ENCODE assay signal across 8 cellular contexts in the genomic region with DNA sequence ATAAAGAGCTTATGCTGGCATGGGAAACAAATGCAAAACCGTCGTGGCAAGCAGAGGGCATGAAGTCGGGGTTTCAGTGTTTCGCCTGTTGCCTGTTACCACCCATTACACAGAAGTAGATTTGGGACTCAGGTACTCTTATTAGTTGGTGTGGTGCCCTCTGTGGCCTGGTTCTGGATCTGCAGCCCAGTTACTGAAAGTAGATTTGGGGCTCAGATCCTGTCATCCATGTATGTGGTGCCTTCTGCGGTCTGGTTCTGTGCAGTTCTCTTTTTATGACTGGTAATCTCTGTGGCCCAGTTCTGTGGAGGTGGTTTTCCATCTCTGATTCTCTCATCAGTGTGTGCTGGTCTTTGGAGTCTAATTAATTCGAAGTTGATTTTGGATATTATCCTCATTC. TPM values are rescaled to one million over a fixed set of nuclear protein-coding genes. Genes with fewer than 3 reads are reported as not detected.
DNase-seq lines count a peak whose midpoint lies in the region; ATAC-seq and TF ChIP-seq lines count a peak whose summit lies in the region.

No MANE protein-coding gene starts in this region.

- no peak for TF ChIP-seq POLR2A in erythroblast (IDR thresholded peaks at IDR 0.05; ENCODE audit: low read length)

- no peaks in the 10 kb centered on the region for H3K9me2 ChIP-seq in SK-N-SH

- peaks cover 8 to 14% of the 10 kb centered on the region in 2 experiments for H3K36me3 ChIP-seq in SK-N-SH (replicated peaks in 1 of 2; ENCODE audit: control insufficient read depth in 1 of 2, insufficient read depth in 2 of 2, low read length in 1 of 2)

- peak; percentile 19 for TF ChIP-seq CTCF in GM13976 (IDR thresholded peaks at IDR 0.05; ENCODE audit: borderline replicate concordance, control extremely low read depth, extremely low read depth, insufficient read depth, missing control alignments)
- TF ChIP-seq CTCF in SK-N-SH (IDR thresholded peaks at IDR 0.05), result peak; percentile 50

- no peaks in the 10 kb centered on the region for H3K79me2 ChIP-seq in SK-N-SH (ENCODE audit: insufficient read depth)

- no peak overlapping the region for H2AFZ ChIP-seq in SK-N-SH (ENCODE audit: low read depth)

- no peaks in the 10 kb centered on the region; a peak in 1 of 4 replicates for H3K4me1 ChIP-seq in SK-N-SH (ENCODE audit: control insufficient read depth in 1 of 2, insufficient read depth in 2 of 2, low read depth in 1 of 2, low read length in 1 of 2)

- H3K4me3 ChIP-seq in SK-N-SH (ENCODE audit: low read depth in 2 of 2, low read length in 1 of 2), result no peak overlapping the region

- no peak overlapping the region for H3K9ac ChIP-seq in SK-N-SH

- DNase-seq in AG20443 (ENCODE audit: low spot score) (peak; percentile 38), GM13976 (ENCODE audit: low spot score) (no peak), SK-N-SH (no peak), erythroblast (lab: John Stamatoyannopoulos, UW) (peak; percentile 56 to 66), NCI-H187 (lab: John Stamatoyannopoulos, UW) (no peak)
- DNase-seq in stimulated activated CD4-positive, alpha-beta T cell treated with anti-CD3 and anti-CD28 coated beads, TNF-alpha, amount 100 ng/mL, for 48 hours (ENCODE audit: low read depth in 3 of 3), result peak in 2 of 3 donors; percentile 33

- no peaks in the 10 kb centered on the region for H3K27me3 ChIP-seq in SK-N-SH (ENCODE audit: insufficient read depth)

- no peaks in the 10 kb centered on the region for H3K9me3 ChIP-seq in SK-N-SH

- H3F3A ChIP-seq in SK-N-SH (replicated peaks; ENCODE audit: insufficient read depth), result peaks cover 8% of the 10 kb centered on the region

- H3K4me2 ChIP-seq in SK-N-SH, result no peak overlapping the region

- POLR2A ChIA-PET in SK-N-SH (lab: Yijun Ruan, JAX), result no interaction called here

- TF ChIP-seq RAD21 in SK-N-SH (IDR thresholded peaks at IDR 0.05; ENCODE audit: low read length), result peak; percentile 31

- no peaks in the 10 kb centered on the region for H4K20me1 ChIP-seq in SK-N-SH (ENCODE audit: insufficient read depth)

- H3K27ac ChIP-seq in SK-N-SH (ENCODE audit: low read depth in 2 of 2, low read length in 1 of 2), result no peak overlapping the region

- CTCF ChIA-PET in SK-N-SH (lab: Yijun Ruan, JAX), result interaction anchor here (0.9 to 8.1 kb wide), 4 partner anchors 14 to 98 kb away, joined by 3 to 152 read pairs (median 4); a partner anchor contains a TSS

- 68% methylated on average over 5 of the region's 6 CpGs for WGBS in SK-N-SH (ENCODE audit: low lambda C conversion rate)

- in situ Hi-C loops in GM13976 (cut with MboI; ENCODE audit: low sequenced_read_pairs, unreplicated experiment), result no loop called here

- no peak for TF ChIP-seq EP300 in SK-N-SH (IDR thresholded peaks at IDR 0.05; ENCODE audit: borderline replicate concordance in 1 of 2, low read depth in 1 of 2, low read length in 1 of 2)

- ATAC-seq in HG02943 (IDR thresholded peaks at IDR 0.05; ENCODE audit: low read depth, unreplicated experiment) (peak; percentile 66), HG02840 (IDR thresholded peaks at IDR 0.05; ENCODE audit: low FRiP score, unreplicated experiment) (no peak)

TF ChIP-seq in SK-N-SH, 30 proteins besides CTCF, POLR2A, EP300 and RAD21:
- TF ChIP-seq RFX5 (IDR thresholded peaks at IDR 0.05; ENCODE audit: low read length) (no peak), YY1 (IDR thresholded peaks at IDR 0.05; ENCODE audit: low read depth) (no peak), MXI1 (IDR thresholded peaks at IDR 0.05; ENCODE audit: low read depth, low read length) (no peak), SIN3A (IDR thresholded peaks at IDR 0.05; ENCODE audit: borderline replicate concordance, low read depth, low read length) (no peak), RXRA (IDR thresholded peaks at IDR 0.05; ENCODE audit: borderline replicate concordance, low read depth) (no peak), RCOR1 (IDR thresholded peaks at IDR 0.05; ENCODE audit: low read length) (no peak), GABPA (IDR thresholded peaks at IDR 0.05; ENCODE audit: low read depth) (no peak), TCF12 (IDR thresholded peaks at IDR 0.05) (no peak), FOXJ3 (CRISPR knock-in tag; IDR thresholded peaks at IDR 0.05) (no peak), TAF1 (IDR thresholded peaks at IDR 0.05; ENCODE audit: borderline replicate concordance, low read depth, low read length) (no peak), JUND (IDR thresholded peaks at IDR 0.05) (no peak)
- TF ChIP-seq, protein P1, sequence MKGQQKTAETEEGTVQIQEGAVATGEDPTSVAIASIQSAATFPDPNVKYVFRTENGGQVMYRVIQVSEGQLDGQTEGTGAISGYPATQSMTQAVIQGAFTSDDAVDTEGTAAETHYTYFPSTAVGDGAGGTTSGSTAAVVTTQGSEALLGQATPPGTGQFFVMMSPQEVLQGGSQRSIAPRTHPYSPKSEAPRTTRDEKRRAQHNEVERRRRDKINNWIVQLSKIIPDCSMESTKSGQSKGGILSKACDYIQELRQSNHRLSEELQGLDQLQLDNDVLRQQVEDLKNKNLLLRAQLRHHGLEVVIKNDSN (IDR thresholded peaks at IDR 0.05; ENCODE audit: borderline replicate concordance, low read depth), result no peak
- TF ChIP-seq, protein P2, sequence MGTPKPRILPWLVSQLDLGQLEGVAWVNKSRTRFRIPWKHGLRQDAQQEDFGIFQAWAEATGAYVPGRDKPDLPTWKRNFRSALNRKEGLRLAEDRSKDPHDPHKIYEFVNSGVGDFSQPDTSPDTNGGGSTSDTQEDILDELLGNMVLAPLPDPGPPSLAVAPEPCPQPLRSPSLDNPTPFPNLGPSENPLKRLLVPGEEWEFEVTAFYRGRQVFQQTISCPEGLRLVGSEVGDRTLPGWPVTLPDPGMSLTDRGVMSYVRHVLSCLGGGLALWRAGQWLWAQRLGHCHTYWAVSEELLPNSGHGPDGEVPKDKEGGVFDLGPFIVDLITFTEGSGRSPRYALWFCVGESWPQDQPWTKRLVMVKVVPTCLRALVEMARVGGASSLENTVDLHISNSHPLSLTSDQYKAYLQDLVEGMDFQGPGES (IDR thresholded peaks at IDR 0.05; ENCODE audit: low read depth, low read length), result no peak
- TF ChIP-seq, protein P3, sequence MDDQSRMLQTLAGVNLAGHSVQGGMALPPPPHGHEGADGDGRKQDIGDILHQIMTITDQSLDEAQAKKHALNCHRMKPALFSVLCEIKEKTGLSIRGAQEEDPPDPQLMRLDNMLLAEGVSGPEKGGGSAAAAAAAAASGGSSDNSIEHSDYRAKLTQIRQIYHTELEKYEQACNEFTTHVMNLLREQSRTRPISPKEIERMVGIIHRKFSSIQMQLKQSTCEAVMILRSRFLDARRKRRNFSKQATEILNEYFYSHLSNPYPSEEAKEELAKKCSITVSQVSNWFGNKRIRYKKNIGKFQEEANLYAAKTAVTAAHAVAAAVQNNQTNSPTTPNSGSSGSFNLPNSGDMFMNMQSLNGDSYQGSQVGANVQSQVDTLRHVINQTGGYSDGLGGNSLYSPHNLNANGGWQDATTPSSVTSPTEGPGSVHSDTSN (IDR thresholded peaks at IDR 0.05), result no peak
- TF ChIP-seq, protein P4, sequence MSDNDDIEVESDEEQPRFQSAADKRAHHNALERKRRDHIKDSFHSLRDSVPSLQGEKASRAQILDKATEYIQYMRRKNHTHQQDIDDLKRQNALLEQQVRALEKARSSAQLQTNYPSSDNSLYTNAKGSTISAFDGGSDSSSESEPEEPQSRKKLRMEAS (IDR thresholded peaks at IDR 0.05; ENCODE audit: low read depth), result no peak
- TF ChIP-seq, protein P5, sequence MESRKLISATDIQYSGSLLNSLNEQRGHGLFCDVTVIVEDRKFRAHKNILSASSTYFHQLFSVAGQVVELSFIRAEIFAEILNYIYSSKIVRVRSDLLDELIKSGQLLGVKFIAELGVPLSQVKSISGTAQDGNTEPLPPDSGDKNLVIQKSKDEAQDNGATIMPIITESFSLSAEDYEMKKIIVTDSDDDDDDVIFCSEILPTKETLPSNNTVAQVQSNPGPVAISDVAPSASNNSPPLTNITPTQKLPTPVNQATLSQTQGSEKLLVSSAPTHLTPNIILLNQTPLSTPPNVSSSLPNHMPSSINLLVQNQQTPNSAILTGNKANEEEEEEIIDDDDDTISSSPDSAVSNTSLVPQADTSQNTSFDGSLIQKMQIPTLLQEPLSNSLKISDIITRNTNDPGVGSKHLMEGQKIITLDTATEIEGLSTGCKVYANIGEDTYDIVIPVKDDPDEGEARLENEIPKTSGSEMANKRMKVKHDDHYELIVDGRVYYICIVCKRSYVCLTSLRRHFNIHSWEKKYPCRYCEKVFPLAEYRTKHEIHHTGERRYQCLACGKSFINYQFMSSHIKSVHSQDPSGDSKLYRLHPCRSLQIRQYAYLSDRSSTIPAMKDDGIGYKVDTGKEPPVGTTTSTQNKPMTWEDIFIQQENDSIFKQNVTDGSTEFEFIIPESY (IDR thresholded peaks at IDR 0.05; ENCODE audit: borderline replicate concordance, low read depth), result no peak
- TF ChIP-seq, protein P6, sequence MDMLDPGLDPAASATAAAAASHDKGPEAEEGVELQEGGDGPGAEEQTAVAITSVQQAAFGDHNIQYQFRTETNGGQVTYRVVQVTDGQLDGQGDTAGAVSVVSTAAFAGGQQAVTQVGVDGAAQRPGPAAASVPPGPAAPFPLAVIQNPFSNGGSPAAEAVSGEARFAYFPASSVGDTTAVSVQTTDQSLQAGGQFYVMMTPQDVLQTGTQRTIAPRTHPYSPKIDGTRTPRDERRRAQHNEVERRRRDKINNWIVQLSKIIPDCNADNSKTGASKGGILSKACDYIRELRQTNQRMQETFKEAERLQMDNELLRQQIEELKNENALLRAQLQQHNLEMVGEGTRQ (IDR thresholded peaks at IDR 0.05; ENCODE audit: borderline replicate concordance, low read depth, low read length), result no peak

RNA-seq across cellular contexts. Expression of a gene that starts 45.2 kb away (rescaled TPM):
- 4.3 and 4.6 TPM in 2 replicates for polyA plus RNA-seq in SK-N-SH (2012; rRNA removed)
- 5.0 and 5.4 TPM in 2 replicates for polyA plus RNA-seq in SK-N-SH (2012; cell fraction: cytosol; rRNA removed)
- 10.7 and 12.3 TPM in 2 replicates for polyA plus RNA-seq in SK-N-SH (2012; cell fraction: nucleus; rRNA removed)

Comparison
In these comparisons a context has a peak if more than half of its experiments do, and no peak if none do; other contexts are left out.
1. DNase-seq: peak in AG20443 (single experiment), erythroblast (2 of 2) and stimulated activated CD4-positive, alpha-beta T cell treated with anti-CD3 and anti-CD28 coated beads, TNF-alpha, amount 100 ng/mL, for 48 hours (2 of 3); none in GM13976 (single experiment), SK-N-SH (single experiment) and NCI-H187 (0 of 2).